ENCODE assay signal across 21 cellular contexts in the genomic region with DNA sequence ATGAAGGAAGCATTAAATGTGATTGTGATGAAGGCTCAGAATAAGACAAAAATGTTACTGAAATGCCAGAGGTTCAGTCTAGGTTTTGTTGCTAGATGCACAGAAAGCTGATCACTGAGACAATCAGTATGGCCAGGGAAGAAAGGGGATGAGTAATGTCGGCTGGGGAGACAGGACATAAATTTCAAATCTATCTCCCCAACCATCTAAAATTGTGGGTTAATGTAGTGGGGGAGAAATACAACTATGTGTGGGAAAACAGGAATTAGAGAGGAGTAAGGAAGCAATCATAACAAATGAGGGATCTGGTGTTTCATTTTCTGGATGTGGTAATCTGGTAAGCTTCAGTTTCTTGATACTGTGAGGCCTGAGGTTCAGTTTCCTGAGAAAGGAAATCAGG.
DNase-seq lines count a peak whose midpoint lies in the region; ATAC-seq and TF ChIP-seq lines count a peak whose summit lies in the region.
"Had no signal": no experiment of that assay in that cellular context is flagged by ENCODE, and none has a peak within 500 bp of the region (broad histone marks: within the 10 kb centered on the region; RNA-seq: fewer than 3 reads in every experiment).

No MANE protein-coding gene starts in this region.

- no peak overlapping the region for H2BK15ac ChIP-seq in mesenchymal stem cell (ENCODE audit: low read depth, poor library complexity, severe bottlenecking)

- H3K4me1 ChIP-seq in mesenchymal stem cell (ENCODE audit: control insufficient read depth, insufficient read depth, low read depth, low read length) (no peaks in the 10 kb centered on the region), gastrocnemius medialis (no peaks in the 10 kb centered on the region)
- H3K4me1 ChIP-seq: BE2C, HAP-1 had no signal

- DNase-seq in GM03348 (ENCODE audit: low spot score) (peak; percentile 5), SK-N-DZ (ENCODE audit: low spot score) (peak; percentile 39), amniotic epithelial cell (ENCODE audit: low read depth) (peak; percentile 42), mesenchymal stem cell (peak; percentile 36), NCI-H524 treated with DMSO at 0.1 percent for 48 hours (lab: John Stamatoyannopoulos, UW) (no peak), MG63 (no peak), gastrocnemius medialis (no peak)
- DNase-seq: ACHN; BE2C; C1 segment of cervical spinal cord; CD4-positive, CD25-positive, alpha-beta regulatory T cell; CD8-positive, alpha-beta memory T cell; COR-L47; DMS 273 treated with DMSO at 0.1 percent for 48 hours; DMS53; DND-41; GM23248; IMR-90 had no signal

- H3K9me3 ChIP-seq in mesenchymal stem cell (ENCODE audit: control insufficient read depth, low read length) (no peaks in the 10 kb centered on the region), MG63 (no peaks in the 10 kb centered on the region), gastrocnemius medialis (no peaks in the 10 kb centered on the region)
- H3K9me3 ChIP-seq: BE2C, HAP-1 had no signal

- H3K4me2 ChIP-seq in mesenchymal stem cell (ENCODE audit: low read length, poor library complexity, severe bottlenecking) = no peak overlapping the region

- H2AK5ac ChIP-seq in mesenchymal stem cell (ENCODE audit: low read length, severe bottlenecking) = no peak overlapping the region

- in situ Hi-C loops in gastrocnemius medialis (cut with MboI; ENCODE audit: low sequenced_read_pairs in 4 of 4) = no loop called here

- H3K36me3 ChIP-seq in mesenchymal stem cell (ENCODE audit: control insufficient read depth in 1 of 2, insufficient read depth in 2 of 2, low read depth in 1 of 2, low read length in 2 of 2) = no peaks in the 10 kb centered on the region
- H3K36me3 ChIP-seq in MG63 = no peaks in the 10 kb centered on the region
- H3K36me3 ChIP-seq in gastrocnemius medialis = no peaks in the 10 kb centered on the region
- H3K36me3 ChIP-seq: BE2C, HAP-1 had no signal

- no peak overlapping the region for H2BK120ac ChIP-seq in mesenchymal stem cell (ENCODE audit: low read depth, low read length)

- H3K18ac ChIP-seq in mesenchymal stem cell (ENCODE audit: low read depth in 1 of 2, low read length in 2 of 2) = no peak overlapping the region

- intact Hi-C loops in gastrocnemius medialis (cut with DNase I; ENCODE audit: low total_unique reads) = no loop called here

- H3K4me3 ChIP-seq in mesenchymal stem cell (ENCODE audit: insufficient read depth in 1 of 2, low read depth in 1 of 2, low read length in 2 of 2) (no peak overlapping the region), MG63 (no peak overlapping the region), gastrocnemius medialis (no peak overlapping the region)
- H3K4me3 ChIP-seq: GM23248, HAP-1, K562 had no signal

- H4K8ac ChIP-seq in mesenchymal stem cell (ENCODE audit: low read length) = no peak overlapping the region

- no peaks in the 10 kb centered on the region for H3K27me3 ChIP-seq in mesenchymal stem cell (ENCODE audit: control insufficient read depth in 1 of 2, insufficient read depth in 1 of 2, low read length in 2 of 2)
- no peaks in the 10 kb centered on the region for H3K27me3 ChIP-seq in MG63
- no peaks in the 10 kb centered on the region for H3K27me3 ChIP-seq in gastrocnemius medialis
- H3K27me3 ChIP-seq: BE2C had no signal

- ATAC-seq in HG02870 (IDR thresholded peaks at IDR 0.05; ENCODE audit: unreplicated experiment) (no peak), gastrocnemius medialis (no peak)
- ATAC-seq: K562 had no signal

- H2BK5ac ChIP-seq in mesenchymal stem cell (ENCODE audit: low read depth, low read length, poor library complexity, severe bottlenecking) = no peak overlapping the region

- no peak overlapping the region for H3K27ac ChIP-seq in mesenchymal stem cell (ENCODE audit: low read length, poor library complexity, severe bottlenecking)
- H3K27ac ChIP-seq in gastrocnemius medialis = no peak overlapping the region
- H3K27ac ChIP-seq: GM23248 had no signal

- H4K91ac ChIP-seq in mesenchymal stem cell (ENCODE audit: low read length) = no peak overlapping the region

- no peak overlapping the region for H3K9ac ChIP-seq in mesenchymal stem cell (ENCODE audit: low read length)
- H3K9ac ChIP-seq: GM23248 had no signal

- H3K14ac ChIP-seq in mesenchymal stem cell (ENCODE audit: low read length in 2 of 2) = no peak overlapping the region

- TF ChIP-seq CTCF in gastrocnemius medialis (IDR thresholded peaks at IDR 0.05 in 4 of 5, conservative IDR thresholded peaks at IDR 0.05 in 1 of 5) = no peak

- no peaks in the 10 kb centered on the region for H3K79me1 ChIP-seq in mesenchymal stem cell (replicated peaks; ENCODE audit: low read length, poor library complexity, severe bottlenecking)

- H3K4ac ChIP-seq in mesenchymal stem cell (ENCODE audit: low read depth in 1 of 2, low read length in 2 of 2) = no peak overlapping the region

- H2AFZ ChIP-seq in mesenchymal stem cell (ENCODE audit: low read depth, low read length) = no peak overlapping the region
- H2AFZ ChIP-seq: GM23248 had no signal

- no peak overlapping the region for H3K23ac ChIP-seq in mesenchymal stem cell (ENCODE audit: low read length in 2 of 2)

- H2BK12ac ChIP-seq in mesenchymal stem cell (ENCODE audit: low read length in 2 of 2) = no peak overlapping the region

- TF ChIP-seq POLR2A in gastrocnemius medialis (IDR thresholded peaks at IDR 0.05) = no peak

- no CpG with 5 or more reads among the region's 1 CpG for WGBS in mesenchymal stem cell

Comparison
In these comparisons a context has a peak if more than half of its experiments do, and no peak if none do; other contexts are left out.
1. DNase-seq: peak in GM03348 (single experiment), SK-N-DZ (single experiment), amniotic epithelial cell (single experiment) and mesenchymal stem cell (single experiment); none in NCI-H524 treated with DMSO at 0.1 percent for 48 hours (single experiment), MG63 (single experiment) and gastrocnemius medialis (0 of 2).